ENCODE assay signal across 7 cellular contexts in the genomic region with DNA sequence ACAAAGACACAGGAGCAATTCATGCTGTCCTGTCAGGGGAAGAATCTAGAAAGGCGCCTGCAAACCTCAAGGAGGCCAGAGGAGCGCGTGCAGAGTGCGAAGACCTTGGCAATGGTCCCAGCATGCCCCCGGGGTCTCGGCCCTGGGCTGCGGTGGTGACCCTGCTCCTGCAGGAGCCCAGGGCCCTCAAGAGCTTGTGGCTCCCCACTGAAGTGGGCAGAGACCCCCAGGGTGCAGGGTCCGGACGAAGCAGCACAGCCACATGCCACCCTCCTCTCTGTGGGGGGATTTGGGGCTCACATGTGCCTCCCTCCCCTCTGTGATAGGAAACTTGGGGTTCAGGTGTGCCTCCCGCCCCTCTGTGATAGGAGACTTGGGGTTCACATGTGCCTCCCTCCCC.
"Had no signal": no experiment of that assay in that cellular context is flagged by ENCODE, and none has a peak within 500 bp of the region (broad histone marks: within the 10 kb centered on the region; RNA-seq: fewer than 3 reads in every experiment).

No MANE protein-coding gene starts in this region.

- H3K4me3 Mint-ChIP-seq: GM23338, H9, IgD-negative memory B cell had no signal

- H3K4me2 ChIP-seq: GM23338 had no signal

- H3K27me3 Mint-ChIP-seq: IgD-negative memory B cell had no signal

- H3K4me3 ChIP-seq: GM23338 had no signal

- H2AFZ ChIP-seq: GM23338 had no signal

- DNase-seq: H9, HCEC 1CT had no signal

- H3K27ac Mint-ChIP-seq: GM23338, H9, IgD-negative memory B cell had no signal

- H3K9me3 Mint-ChIP-seq: GM23338, H9, IgD-negative memory B cell had no signal

- H3K4me1 Mint-ChIP-seq: GM23338, H9 had no signal

- FAIRE-seq: H1, H54, HTR-8/SVneo had no signal
